In the genomic region with DNA sequence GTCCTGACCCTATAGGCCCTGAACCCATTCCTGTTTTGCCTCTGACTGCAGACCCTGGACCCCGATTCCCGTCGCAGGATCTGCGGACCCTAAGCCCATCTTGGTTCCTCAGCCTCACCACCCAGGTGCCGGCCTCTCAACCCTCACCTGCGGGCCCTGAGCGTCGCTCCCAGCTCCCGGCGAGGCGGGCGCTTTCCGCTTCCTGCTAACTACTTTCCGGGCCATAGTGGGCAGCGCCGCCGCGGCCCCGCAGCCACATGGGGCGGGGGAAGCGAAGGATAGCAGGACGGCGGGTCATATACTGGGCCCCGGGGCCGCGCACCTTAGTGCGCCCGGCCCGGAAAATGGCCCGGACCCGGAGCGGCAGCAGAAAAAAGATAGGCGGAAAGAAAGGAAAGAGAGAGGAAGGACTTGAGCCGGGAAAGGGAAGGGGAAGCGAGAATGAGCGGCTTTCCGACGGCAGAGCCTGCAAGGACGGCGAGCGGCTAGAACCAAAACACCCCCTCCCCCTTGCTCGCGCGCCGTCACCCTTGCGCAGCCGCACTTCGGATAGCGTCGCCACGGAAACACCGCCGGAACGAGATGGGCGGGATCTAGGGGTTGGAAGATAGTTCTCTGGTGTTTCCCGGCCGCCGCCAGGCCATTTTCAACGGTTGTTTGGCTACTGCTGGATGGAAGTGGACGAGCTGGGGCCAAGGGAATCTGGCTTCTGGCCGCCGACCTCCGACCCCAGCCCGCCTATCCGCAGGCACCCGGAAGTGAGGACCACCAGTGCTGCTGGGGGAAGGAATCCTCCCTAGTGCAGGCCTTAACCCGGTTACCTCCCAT, we compare ENCODE assay signal across 1 cellular context.
TF ChIP-seq lines count a peak whose summit lies in the region.

TSS of gene DCAF12 (minus strand) at position 492 of the 828 bp plus-strand sequence. CDS start at position 225, 267 bp downstream.

TF ChIP-seq in HepG2, 621 proteins besides CTCF, POLR2A, EP300 and RAD21 (continued from another document and continues in another):
- TF ChIP-seq ZNF101 (CRISPR knock-in tag; IDR thresholded peaks at IDR 0.05; ENCODE audit: borderline replicate concordance, low read depth), result no peak
- TF ChIP-seq PAX8 (CRISPR knock-in tag; IDR thresholded peaks at IDR 0.05; ENCODE audit: borderline replicate concordance), result peak; percentile 73; the same call in 1 of the 2 replicates
- peak; percentile 88; the same call in 1 of the 2 replicates for TF ChIP-seq ZNF839 (CRISPR knock-in tag; IDR thresholded peaks at IDR 0.05; ENCODE audit: borderline replicate concordance)
- TF ChIP-seq ZNF432 (CRISPR knock-in tag; IDR thresholded peaks at IDR 0.05; ENCODE audit: borderline replicate concordance), result no peak
- peak; percentile 75 for TF ChIP-seq ZFP91 (CRISPR knock-in tag; IDR thresholded peaks at IDR 0.05; ENCODE audit: borderline replicate concordance)
- TF ChIP-seq MXD1 (CRISPR knock-in tag; IDR thresholded peaks at IDR 0.05), result peak; percentile 97
- TF ChIP-seq TAF15 (IDR thresholded peaks at IDR 0.05; ENCODE audit: low read depth, low read length, poor library complexity, severe bottlenecking), result peak; percentile 52
- TF ChIP-seq ZNF639 (CRISPR knock-in tag; conservative IDR thresholded peaks at IDR 0.05), result no peak
- 0 out of 2 replicates have a peak, but pooled peaks have one; percentile 59 for TF ChIP-seq SNAI1 (CRISPR knock-in tag; IDR thresholded peaks at IDR 0.05; ENCODE audit: borderline replicate concordance)
- TF ChIP-seq KLF9 (CRISPR knock-in tag; IDR thresholded peaks at IDR 0.05; ENCODE audit: low read depth), result no peak; the same call in 1 of the 2 replicates
- TF ChIP-seq, protein P1, sequence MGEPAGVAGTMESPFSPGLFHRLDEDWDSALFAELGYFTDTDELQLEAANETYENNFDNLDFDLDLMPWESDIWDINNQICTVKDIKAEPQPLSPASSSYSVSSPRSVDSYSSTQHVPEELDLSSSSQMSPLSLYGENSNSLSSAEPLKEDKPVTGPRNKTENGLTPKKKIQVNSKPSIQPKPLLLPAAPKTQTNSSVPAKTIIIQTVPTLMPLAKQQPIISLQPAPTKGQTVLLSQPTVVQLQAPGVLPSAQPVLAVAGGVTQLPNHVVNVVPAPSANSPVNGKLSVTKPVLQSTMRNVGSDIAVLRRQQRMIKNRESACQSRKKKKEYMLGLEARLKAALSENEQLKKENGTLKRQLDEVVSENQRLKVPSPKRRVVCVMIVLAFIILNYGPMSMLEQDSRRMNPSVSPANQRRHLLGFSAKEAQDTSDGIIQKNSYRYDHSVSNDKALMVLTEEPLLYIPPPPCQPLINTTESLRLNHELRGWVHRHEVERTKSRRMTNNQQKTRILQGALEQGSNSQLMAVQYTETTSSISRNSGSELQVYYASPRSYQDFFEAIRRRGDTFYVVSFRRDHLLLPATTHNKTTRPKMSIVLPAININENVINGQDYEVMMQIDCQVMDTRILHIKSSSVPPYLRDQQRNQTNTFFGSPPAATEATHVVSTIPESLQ (CRISPR knock-in tag; conservative IDR thresholded peaks at IDR 0.05), result no peak
- TF ChIP-seq ZNF124 (CRISPR knock-in tag; IDR thresholded peaks at IDR 0.05), result no peak; the same call in 1 of the 2 replicates
- TF ChIP-seq ZSCAN22 (CRISPR knock-in tag; IDR thresholded peaks at IDR 0.05), result 0 out of 2 replicates have a peak, but pooled peaks have one; percentile 81
- TF ChIP-seq KDM1A (CRISPR knock-in tag; IDR thresholded peaks at IDR 0.05), result no peak
- no peak for TF ChIP-seq SP140L (CRISPR knock-in tag; IDR thresholded peaks at IDR 0.05; ENCODE audit: borderline replicate concordance)
- no peak for TF ChIP-seq ZNF75D (CRISPR knock-in tag; IDR thresholded peaks at IDR 0.05; ENCODE audit: borderline replicate concordance)
- TF ChIP-seq CHCHD3 (CRISPR knock-in tag; IDR thresholded peaks at IDR 0.05), result no peak
- TF ChIP-seq ZNF619 (CRISPR knock-in tag; IDR thresholded peaks at IDR 0.05), result no peak
- TF ChIP-seq ISL2 (CRISPR knock-in tag; IDR thresholded peaks at IDR 0.05), result peak; percentile 56; the same call in 1 of the 2 replicates
- TF ChIP-seq, protein P2, sequence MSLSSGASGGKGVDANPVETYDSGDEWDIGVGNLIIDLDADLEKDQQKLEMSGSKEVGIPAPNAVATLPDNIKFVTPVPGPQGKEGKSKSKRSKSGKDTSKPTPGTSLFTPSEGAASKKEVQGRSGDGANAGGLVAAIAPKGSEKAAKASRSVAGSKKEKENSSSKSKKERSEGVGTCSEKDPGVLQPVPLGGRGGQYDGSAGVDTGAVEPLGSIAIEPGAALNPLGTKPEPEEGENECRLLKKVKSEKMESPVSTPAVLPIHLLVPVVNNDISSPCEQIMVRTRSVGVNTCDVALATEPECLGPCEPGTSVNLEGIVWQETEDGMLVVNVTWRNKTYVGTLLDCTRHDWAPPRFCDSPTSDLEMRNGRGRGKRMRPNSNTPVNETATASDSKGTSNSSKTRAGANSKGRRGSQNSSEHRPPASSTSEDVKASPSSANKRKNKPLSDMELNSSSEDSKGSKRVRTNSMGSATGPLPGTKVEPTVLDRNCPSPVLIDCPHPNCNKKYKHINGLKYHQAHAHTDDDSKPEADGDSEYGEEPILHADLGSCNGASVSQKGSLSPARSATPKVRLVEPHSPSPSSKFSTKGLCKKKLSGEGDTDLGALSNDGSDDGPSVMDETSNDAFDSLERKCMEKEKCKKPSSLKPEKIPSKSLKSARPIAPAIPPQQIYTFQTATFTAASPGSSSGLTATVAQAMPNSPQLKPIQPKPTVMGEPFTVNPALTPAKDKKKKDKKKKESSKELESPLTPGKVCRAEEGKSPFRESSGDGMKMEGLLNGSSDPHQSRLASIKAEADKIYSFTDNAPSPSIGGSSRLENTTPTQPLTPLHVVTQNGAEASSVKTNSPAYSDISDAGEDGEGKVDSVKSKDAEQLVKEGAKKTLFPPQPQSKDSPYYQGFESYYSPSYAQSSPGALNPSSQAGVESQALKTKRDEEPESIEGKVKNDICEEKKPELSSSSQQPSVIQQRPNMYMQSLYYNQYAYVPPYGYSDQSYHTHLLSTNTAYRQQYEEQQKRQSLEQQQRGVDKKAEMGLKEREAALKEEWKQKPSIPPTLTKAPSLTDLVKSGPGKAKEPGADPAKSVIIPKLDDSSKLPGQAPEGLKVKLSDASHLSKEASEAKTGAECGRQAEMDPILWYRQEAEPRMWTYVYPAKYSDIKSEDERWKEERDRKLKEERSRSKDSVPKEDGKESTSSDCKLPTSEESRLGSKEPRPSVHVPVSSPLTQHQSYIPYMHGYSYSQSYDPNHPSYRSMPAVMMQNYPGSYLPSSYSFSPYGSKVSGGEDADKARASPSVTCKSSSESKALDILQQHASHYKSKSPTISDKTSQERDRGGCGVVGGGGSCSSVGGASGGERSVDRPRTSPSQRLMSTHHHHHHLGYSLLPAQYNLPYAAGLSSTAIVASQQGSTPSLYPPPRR (CRISPR knock-in tag; IDR thresholded peaks at IDR 0.05; ENCODE audit: borderline replicate concordance), result no peak
- no peak for TF ChIP-seq ZFP36 (IDR thresholded peaks at IDR 0.05; ENCODE audit: borderline replicate concordance, low read depth, low read length, partially characterized antibody)
- no peak for TF ChIP-seq ZNF530 (CRISPR knock-in tag; IDR thresholded peaks at IDR 0.05; ENCODE audit: low read depth)
- TF ChIP-seq CC2D1A (CRISPR knock-in tag; IDR thresholded peaks at IDR 0.05), result no peak
- TF ChIP-seq ZNF20 (CRISPR knock-in tag; IDR thresholded peaks at IDR 0.05), result no peak
- TF ChIP-seq RBFOX2 (IDR thresholded peaks at IDR 0.05; ENCODE audit: low read depth, low read length), result peak; percentile 87
- TF ChIP-seq FOXA3 (CRISPR knock-in tag; IDR thresholded peaks at IDR 0.05), result no peak; the same call in 1 of the 2 replicates
- TF ChIP-seq ATF3 (CRISPR knock-in tag; IDR thresholded peaks at IDR 0.05), result no peak
- TF ChIP-seq TEF (CRISPR knock-in tag; IDR thresholded peaks at IDR 0.05), result no peak
- TF ChIP-seq PCBP1 (IDR thresholded peaks at IDR 0.05; ENCODE audit: borderline replicate concordance, low read depth, low read length), result peak; percentile 72; the same call in 1 of the 2 replicates
- TF ChIP-seq, protein P3, sequence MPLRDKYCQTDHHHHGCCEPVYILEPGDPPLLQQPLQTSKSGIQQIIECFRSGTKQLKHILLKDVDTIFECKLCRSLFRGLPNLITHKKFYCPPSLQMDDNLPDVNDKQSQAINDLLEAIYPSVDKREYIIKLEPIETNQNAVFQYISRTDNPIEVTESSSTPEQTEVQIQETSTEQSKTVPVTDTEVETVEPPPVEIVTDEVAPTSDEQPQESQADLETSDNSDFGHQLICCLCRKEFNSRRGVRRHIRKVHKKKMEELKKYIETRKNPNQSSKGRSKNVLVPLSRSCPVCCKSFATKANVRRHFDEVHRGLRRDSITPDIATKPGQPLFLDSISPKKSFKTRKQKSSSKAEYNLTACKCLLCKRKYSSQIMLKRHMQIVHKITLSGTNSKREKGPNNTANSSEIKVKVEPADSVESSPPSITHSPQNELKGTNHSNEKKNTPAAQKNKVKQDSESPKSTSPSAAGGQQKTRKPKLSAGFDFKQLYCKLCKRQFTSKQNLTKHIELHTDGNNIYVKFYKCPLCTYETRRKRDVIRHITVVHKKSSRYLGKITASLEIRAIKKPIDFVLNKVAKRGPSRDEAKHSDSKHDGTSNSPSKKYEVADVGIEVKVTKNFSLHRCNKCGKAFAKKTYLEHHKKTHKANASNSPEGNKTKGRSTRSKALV (CRISPR knock-in tag; IDR thresholded peaks at IDR 0.05), result no peak; the same call in 1 of the 2 replicates
- no peak; the same call in 1 of the 2 replicates for TF ChIP-seq TFAP4 (IDR thresholded peaks at IDR 0.05; ENCODE audit: borderline replicate concordance, low read depth)
- peak; percentile 77; the same call in 1 of the 2 replicates for TF ChIP-seq ZSCAN12 (CRISPR knock-in tag; IDR thresholded peaks at IDR 0.05)
- TF ChIP-seq XRCC5 (optimal IDR thresholded peaks at IDR 0.05; ENCODE audit: low read length), result no peak
- no peak for TF ChIP-seq CEBPB (IDR thresholded peaks at IDR 0.05; ENCODE audit: borderline replicate concordance, low read depth, low read length)
- TF ChIP-seq EED (CRISPR knock-in tag; IDR thresholded peaks at IDR 0.05), result peak; percentile 74; the same call in 1 of the 2 replicates
- no peak for TF ChIP-seq TCF7 (IDR thresholded peaks at IDR 0.05; ENCODE audit: low read depth)
- TF ChIP-seq KLF16 (CRISPR knock-in tag; IDR thresholded peaks at IDR 0.05), result no peak; a peak in 1 of 4 replicates
- no peak for TF ChIP-seq FOSL1 (CRISPR knock-in tag; IDR thresholded peaks at IDR 0.05; ENCODE audit: borderline replicate concordance)
- peak; percentile 74; the same call in 1 of the 2 replicates for TF ChIP-seq ARID2 (CRISPR knock-in tag; IDR thresholded peaks at IDR 0.05; ENCODE audit: borderline replicate concordance)
- TF ChIP-seq ZNF556 (CRISPR knock-in tag; IDR thresholded peaks at IDR 0.05; ENCODE audit: borderline replicate concordance), result peak; percentile 52; the same call in 1 of the 2 replicates
- peak; percentile 81; the same call in 1 of the 2 replicates for TF ChIP-seq TARDBP (CRISPR knock-in tag; IDR thresholded peaks at IDR 0.05)
- peak; percentile 65; the same call in 1 of the 2 replicates for TF ChIP-seq ZNF788 (CRISPR knock-in tag; IDR thresholded peaks at IDR 0.05; ENCODE audit: borderline replicate concordance)
- no peak for TF ChIP-seq MBD4 (IDR thresholded peaks at IDR 0.05; ENCODE audit: borderline replicate concordance, low read length)
- TF ChIP-seq ZNF589 (CRISPR knock-in tag; conservative IDR thresholded peaks at IDR 0.05), result 0 out of 2 replicates have a peak, but pooled peaks have one; percentile 52
- TF ChIP-seq NAIF1 (CRISPR knock-in tag; IDR thresholded peaks at IDR 0.05; ENCODE audit: borderline replicate concordance), result peak; percentile 48; the same call in 1 of the 2 replicates
- peak; percentile 74 for TF ChIP-seq ZNF883 (CRISPR knock-in tag; IDR thresholded peaks at IDR 0.05; ENCODE audit: not compliant biosample characterization)
- TF ChIP-seq SRSF1 (optimal IDR thresholded peaks at IDR 0.05; ENCODE audit: low read depth, low read length), result peak; percentile 38
- peak; percentile 69 for TF ChIP-seq SRY (CRISPR knock-in tag; IDR thresholded peaks at IDR 0.05)
- no peak for TF ChIP-seq HMG20A (CRISPR knock-in tag; IDR thresholded peaks at IDR 0.05; ENCODE audit: borderline replicate concordance)
- peak; percentile 14; the same call in 1 of the 2 replicates for TF ChIP-seq ZBTB7B (CRISPR knock-in tag; IDR thresholded peaks at IDR 0.05)
